Comparison of ENCODE assay signal across 1 cellular context in the genomic region with DNA sequence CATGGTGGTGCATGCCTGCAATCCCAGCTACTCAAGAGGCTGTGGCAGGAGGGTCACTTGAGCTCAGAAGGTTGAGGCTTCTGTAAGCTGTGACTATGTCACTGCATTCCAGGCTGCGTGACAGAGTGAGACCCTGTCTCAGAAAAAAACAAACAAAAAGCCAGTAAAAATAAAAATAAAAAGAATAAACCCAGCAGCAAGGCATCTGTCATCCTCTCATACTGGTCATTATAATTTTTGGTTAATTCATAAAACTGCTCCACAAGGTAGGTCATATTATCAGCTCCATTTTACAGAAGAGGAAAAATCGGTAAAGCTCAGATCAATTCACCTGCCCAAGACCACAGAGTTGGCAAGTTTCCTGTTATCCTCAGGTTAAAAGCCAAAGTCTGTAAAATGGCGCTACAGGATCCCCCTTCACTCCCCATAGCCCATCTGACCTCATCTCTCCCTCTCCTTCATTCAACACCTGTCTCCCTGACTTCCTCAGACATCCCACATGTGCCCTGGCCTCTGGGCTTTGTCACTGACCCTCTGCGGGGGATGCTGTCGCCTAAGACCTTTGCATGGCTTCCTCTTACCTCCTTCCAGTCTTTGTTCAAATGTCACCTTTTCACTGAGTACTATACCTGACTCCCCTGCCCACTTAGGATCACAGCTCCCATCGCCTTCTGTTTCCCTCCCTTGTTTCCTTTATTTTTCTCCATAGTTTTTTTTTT.
TF ChIP-seq lines count a peak whose summit lies in the region.

No MANE protein-coding gene starts in this region.

TF ChIP-seq in HepG2, 621 proteins besides CTCF, POLR2A, EP300 and RAD21 (continued from another document):
- TF ChIP-seq, protein P1, sequence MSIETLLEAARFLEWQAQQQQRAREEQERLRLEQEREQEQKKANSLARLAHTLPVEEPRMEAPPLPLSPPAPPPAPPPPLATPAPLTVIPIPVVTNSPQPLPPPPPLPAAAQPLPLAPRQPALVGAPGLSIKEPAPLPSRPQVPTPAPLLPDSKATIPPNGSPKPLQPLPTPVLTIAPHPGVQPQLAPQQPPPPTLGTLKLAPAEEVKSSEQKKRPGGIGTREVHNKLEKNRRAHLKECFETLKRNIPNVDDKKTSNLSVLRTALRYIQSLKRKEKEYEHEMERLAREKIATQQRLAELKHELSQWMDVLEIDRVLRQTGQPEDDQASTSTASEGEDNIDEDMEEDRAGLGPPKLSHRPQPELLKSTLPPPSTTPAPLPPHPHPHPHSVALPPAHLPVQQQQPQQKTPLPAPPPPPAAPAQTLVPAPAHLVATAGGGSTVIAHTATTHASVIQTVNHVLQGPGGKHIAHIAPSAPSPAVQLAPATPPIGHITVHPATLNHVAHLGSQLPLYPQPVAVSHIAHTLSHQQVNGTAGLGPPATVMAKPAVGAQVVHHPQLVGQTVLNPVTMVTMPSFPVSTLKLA (IDR thresholded peaks at IDR 0.05) = peak; percentile 60; the same call in 1 of the 2 replicates
TF ChIP-seq in HepG2: peak in this region for 1.
